ENCODE assay signal across 8 cellular contexts in genomic region chr12:57340104-57340503, GRCh38.
A peak's percentile ranks its signal among the peaks of the same experiment; 100 is the strongest.
DNase-seq lines count a peak whose midpoint lies in the region; ATAC-seq and TF ChIP-seq lines count a peak whose summit lies in the region.
"Had no signal": no experiment of that assay in that cellular context is flagged by ENCODE, and none has a peak within 500 bp of the region (broad histone marks: within the 10 kb centered on the region; RNA-seq: fewer than 3 reads in every experiment).

No MANE protein-coding gene starts in this region.

- H3K27ac ChIP-seq in HL-60 (replicated peaks), result peak overlapping the region; percentile 21; the same call in 1 of the 2 replicates

- no peaks in the 10 kb centered on the region for H3K9me3 Mint-ChIP-seq in immature natural killer cell
- H3K9me3 Mint-ChIP-seq in stimulated activated memory B cell treated with anti-CD40 and anti-IgM and Interleukin-4, amounts not matched to agents 10 μg/mL and 1 μg/mL and 100 μg/mL, for 72 hours, result no peaks in the 10 kb centered on the region
- H3K9me3 Mint-ChIP-seq in activated naive CD8-positive, alpha-beta T cell treated with anti-CD3 and anti-CD28 coated beads for 36 hours, result peaks cover 4% of the 10 kb centered on the region

- no peak for ATAC-seq in stimulated activated memory B cell treated with anti-CD40 and anti-IgM and Interleukin-4, amounts not matched to agents 10 μg/mL and 1 μg/mL and 100 μg/mL, for 72 hours
- ATAC-seq in GM18873 (IDR thresholded peaks at IDR 0.05; ENCODE audit: low FRiP score, unreplicated experiment), result no peak
- ATAC-seq: HCT116 had no signal

- H3K4me3 Mint-ChIP-seq in immature natural killer cell, result peak overlapping the region in 1 of 5 donors; percentile 32
- no peak overlapping the region for H3K4me3 Mint-ChIP-seq in stimulated activated memory B cell treated with anti-CD40 and anti-IgM and Interleukin-4, amounts not matched to agents 10 μg/mL and 1 μg/mL and 100 μg/mL, for 72 hours
- H3K4me3 Mint-ChIP-seq in activated naive CD8-positive, alpha-beta T cell treated with anti-CD3 and anti-CD28 coated beads for 36 hours, result no peak overlapping the region

- DNase-seq in HL-60 (ENCODE audit: low read depth in 1 of 2, low spot score in 1 of 2) (peak; percentile 20 to 25), astrocyte of the spinal cord (ENCODE audit: low read depth, low spot score) (peak; percentile 86), immature natural killer cell (no peak), NCI-H1105 treated with DMSO at 0.1 percent for 48 hours (lab: John Stamatoyannopoulos, UW) (no peak)
- no peak for DNase-seq in activated naive CD8-positive, alpha-beta T cell treated with anti-CD3 and anti-CD28 coated beads for 36 hours

- in situ Hi-C loops in astrocyte of the spinal cord (cut with HindIII; ENCODE audit: low sequenced_read_pairs), result no loop called here

- peaks cover 3 to 28% (median 11%) of the 10 kb centered on the region in 3 donors for H3K36me3 Mint-ChIP-seq in immature natural killer cell
- H3K36me3 Mint-ChIP-seq in stimulated activated memory B cell treated with anti-CD40 and anti-IgM and Interleukin-4, amounts not matched to agents 10 μg/mL and 1 μg/mL and 100 μg/mL, for 72 hours, result peaks cover 55% of the 10 kb centered on the region
- peaks cover 27% of the 10 kb centered on the region for H3K36me3 Mint-ChIP-seq in activated naive CD8-positive, alpha-beta T cell treated with anti-CD3 and anti-CD28 coated beads for 36 hours

- TF ChIP-seq CTCF in HL-60 (IDR thresholded peaks at IDR 0.05; ENCODE audit: insufficient read depth, low read length), result no peak
- no peak for TF ChIP-seq CTCF in astrocyte of the spinal cord (IDR thresholded peaks at IDR 0.05; ENCODE audit: low read depth, low read length)

- peak overlapping the region in 4 of 6 donors; percentile 12 to 67 (median 34) for H3K27ac Mint-ChIP-seq in immature natural killer cell
- H3K27ac Mint-ChIP-seq in stimulated activated memory B cell treated with anti-CD40 and anti-IgM and Interleukin-4, amounts not matched to agents 10 μg/mL and 1 μg/mL and 100 μg/mL, for 72 hours, result peak overlapping the region; percentile 71
- no peak overlapping the region for H3K27ac Mint-ChIP-seq in activated naive CD8-positive, alpha-beta T cell treated with anti-CD3 and anti-CD28 coated beads for 36 hours

- H3K4me3 ChIP-seq in HL-60 (replicated peaks; ENCODE audit: insufficient read depth, low read length), result no peak overlapping the region
- H3K4me3 ChIP-seq in astrocyte of the spinal cord (ENCODE audit: low read depth, low read length), result no peak overlapping the region

- H3K4me1 Mint-ChIP-seq in immature natural killer cell, result peaks cover 22 to 53% of the 10 kb centered on the region in 2 donors
- H3K4me1 Mint-ChIP-seq in stimulated activated memory B cell treated with anti-CD40 and anti-IgM and Interleukin-4, amounts not matched to agents 10 μg/mL and 1 μg/mL and 100 μg/mL, for 72 hours, result peaks cover 40% of the 10 kb centered on the region
- H3K4me1 Mint-ChIP-seq in activated naive CD8-positive, alpha-beta T cell treated with anti-CD3 and anti-CD28 coated beads for 36 hours, result peaks cover 40% of the 10 kb centered on the region

- H3K27me3 ChIP-seq in HL-60 (ENCODE audit: insufficient read depth, poor library complexity, severe bottlenecking), result no peaks in the 10 kb centered on the region

- peaks cover 0 to 5% (median 0%) of the 10 kb centered on the region in 3 donors for H3K27me3 Mint-ChIP-seq in immature natural killer cell (ENCODE audit: low read depth in 3 of 3)
- H3K27me3 Mint-ChIP-seq in stimulated activated memory B cell treated with anti-CD40 and anti-IgM and Interleukin-4, amounts not matched to agents 10 μg/mL and 1 μg/mL and 100 μg/mL, for 72 hours, result no peaks in the 10 kb centered on the region
- H3K27me3 Mint-ChIP-seq in activated naive CD8-positive, alpha-beta T cell treated with anti-CD3 and anti-CD28 coated beads for 36 hours, result no peaks in the 10 kb centered on the region

Comparison
In these comparisons a context has a peak if more than half of its experiments do, and no peak if none do; other contexts are left out.
1. DNase-seq: peak in HL-60 (2 of 2) and astrocyte of the spinal cord (single experiment); none in immature natural killer cell (0 of 3), NCI-H1105 treated with DMSO at 0.1 percent for 48 hours (single experiment) and activated naive CD8-positive, alpha-beta T cell treated with anti-CD3 and anti-CD28 coated beads for 36 hours (single experiment).